ENCODE assay signal across 16 cellular contexts in genomic region chr12:32822344-32822743, GRCh38.
"Had no signal": no experiment of that assay in that cellular context is flagged by ENCODE, and none has a peak within 500 bp of the region (broad histone marks: within the 10 kb centered on the region; RNA-seq: fewer than 3 reads in every experiment).

No MANE protein-coding gene starts in this region.

- DNase-seq: activated B cell treated with CpG ODN at 0.5 μM for 24 hours; activated CD4-positive, alpha-beta memory T cell treated with anti-CD3 and anti-CD28 coated beads for 36 hours; activated CD4-positive, alpha-beta T cell treated with anti-CD3 and anti-CD28 coated beads for 4 hours; activated T-cell treated with anti-CD3 and anti-CD28 coated beads for 4 hours; central memory CD4-positive, alpha-beta T cell; gastrocnemius medialis; head of caudate nucleus; mesendoderm; stimulated activated naive CD4-positive, alpha-beta T cell treated with Interleukin-2 at 50 U/mL for 16 hours; tibial artery; uterus had no signal

- H3K27ac Mint-ChIP-seq: activated B cell treated with CpG ODN at 0.5 μM for 24 hours; activated CD4-positive, alpha-beta memory T cell treated with anti-CD3 and anti-CD28 coated beads for 36 hours; activated naive CD8-positive, alpha-beta T cell; activated T-helper 1 cell treated with anti-CD3 and anti-CD28 coated beads, Interleukin-12 subunit alpha, Interleukin-12 subunit beta, Interleukin-2, Interleukin-4 antibody, amounts not matched to agents 30 ng/mL and 10 ng/mL and 1 ng/mL, durations not matched to agents 14 hours and 24 hours and 36 hours; nephron had no signal

- H3K4me1 ChIP-seq: gastrocnemius medialis, parathyroid adenoma, tibial artery, uterus had no signal

- H3K27me3 Mint-ChIP-seq: activated B cell treated with CpG ODN at 0.5 μM for 24 hours had no signal

- ATAC-seq: esophagus mucosa, gastrocnemius medialis had no signal

- H3K36me3 ChIP-seq: gastrocnemius medialis, tibial artery, uterus had no signal

- H3K4me3 ChIP-seq: gastrocnemius medialis, tibial artery, uterus had no signal

- H3K9ac ChIP-seq: parathyroid adenoma had no signal

- H3K27ac ChIP-seq: gastrocnemius medialis, parathyroid adenoma, tibial artery, uterus had no signal

- H3K36me3 Mint-ChIP-seq: activated CD4-positive, alpha-beta memory T cell treated with anti-CD3 and anti-CD28 coated beads for 36 hours; activated naive CD8-positive, alpha-beta T cell had no signal

- H3K9me3 ChIP-seq: gastrocnemius medialis, tibial artery, uterus had no signal

- H3K27me3 ChIP-seq: gastrocnemius medialis, tibial artery, uterus had no signal

- H3K9me3 Mint-ChIP-seq: activated B cell treated with CpG ODN at 0.5 μM for 24 hours; activated CD4-positive, alpha-beta memory T cell treated with anti-CD3 and anti-CD28 coated beads for 36 hours; activated T-helper 1 cell treated with anti-CD3 and anti-CD28 coated beads, Interleukin-12 subunit alpha, Interleukin-12 subunit beta, Interleukin-2, Interleukin-4 antibody, amounts not matched to agents 30 ng/mL and 10 ng/mL and 1 ng/mL, durations not matched to agents 14 hours and 24 hours and 36 hours; nephron had no signal

- H3K4me1 Mint-ChIP-seq: activated B cell treated with CpG ODN at 0.5 μM for 24 hours, nephron had no signal

- H3K4me3 Mint-ChIP-seq: activated B cell treated with CpG ODN at 0.5 μM for 24 hours; activated CD4-positive, alpha-beta memory T cell treated with anti-CD3 and anti-CD28 coated beads for 36 hours; activated naive CD8-positive, alpha-beta T cell; activated T-helper 1 cell treated with anti-CD3 and anti-CD28 coated beads, Interleukin-12 subunit alpha, Interleukin-12 subunit beta, Interleukin-2, Interleukin-4 antibody, amounts not matched to agents 30 ng/mL and 10 ng/mL and 1 ng/mL, durations not matched to agents 14 hours and 24 hours and 36 hours; nephron had no signal
